ENCODE assay signal across 23 cellular contexts in the genomic region with DNA sequence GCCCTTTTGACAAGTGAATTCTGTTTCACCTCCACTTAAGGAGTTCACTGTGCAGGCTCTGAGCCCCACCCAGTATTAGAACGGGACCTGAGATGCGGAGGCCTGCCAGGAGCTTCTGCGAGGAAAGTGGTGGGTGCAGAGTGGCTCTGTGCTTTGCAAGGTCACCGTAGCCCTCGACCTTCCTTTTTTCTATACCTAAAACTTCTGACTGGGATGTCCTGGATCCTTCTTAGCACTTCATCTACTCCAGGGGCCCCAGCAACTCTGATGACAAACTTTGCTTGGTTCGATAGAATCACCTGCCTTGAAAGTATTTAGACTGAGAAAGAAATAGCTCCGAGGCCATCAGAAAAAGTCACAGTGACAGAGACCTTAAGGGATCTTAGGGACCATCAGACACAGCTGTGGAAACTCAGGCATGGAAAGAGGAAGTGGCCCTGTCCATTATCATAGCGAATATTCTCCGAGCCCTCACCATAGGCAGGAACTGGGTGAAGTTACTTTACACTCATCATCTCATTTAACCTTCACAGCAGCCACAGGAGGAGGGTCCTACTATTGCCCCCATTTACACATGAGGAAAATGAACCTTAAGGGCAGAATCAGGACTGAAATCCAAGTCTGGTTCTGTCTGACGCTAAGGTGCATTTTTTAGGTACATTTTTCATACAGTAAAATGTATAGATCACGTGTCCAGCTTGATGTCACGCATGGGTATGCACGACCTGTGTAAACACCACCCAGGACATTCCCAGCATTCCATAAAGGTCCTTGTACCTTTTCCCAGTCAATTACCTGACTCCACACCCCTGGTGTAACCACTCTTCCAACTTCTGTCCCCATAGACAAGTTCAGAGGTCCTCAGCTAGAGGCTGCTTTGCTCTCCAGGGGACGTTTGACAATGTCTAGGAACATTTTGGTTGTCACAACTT.
DNase-seq lines count a peak whose midpoint lies in the region; TF ChIP-seq lines count a peak whose summit lies in the region.
"Had no signal": no experiment of that assay in that cellular context is flagged by ENCODE, and none has a peak within 500 bp of the region (broad histone marks: within the 10 kb centered on the region; RNA-seq: fewer than 3 reads in every experiment).

No MANE protein-coding gene starts in this region.

- H3K4me3 ChIP-seq in neutrophil (ENCODE audit: low read depth in 1 of 2, low read length in 1 of 2): no peak overlapping the region
- H3K4me3 ChIP-seq: heart left ventricle, upper lobe of left lung had no signal

- in situ Hi-C loops in KBM-7 (cut with MboI; ENCODE audit: low pct_unique_long_range_greater_than_20kb, low sequenced_read_pairs): loop anchor here (25.0 kb wide), 1 partner anchor 594 kb away; no protein-coding TSS in a partner anchor

- no peaks in the 10 kb centered on the region for H3K9me3 ChIP-seq in neutrophil
- H3K9me3 ChIP-seq: heart left ventricle, SK-N-SH, upper lobe of left lung had no signal

- H3K36me3 ChIP-seq in neutrophil: no peaks in the 10 kb centered on the region
- H3K36me3 ChIP-seq: heart left ventricle, upper lobe of left lung had no signal

- no peaks in the 10 kb centered on the region for H3K27me3 ChIP-seq in neutrophil
- H3K27me3 ChIP-seq: upper lobe of left lung had no signal

- peaks cover 28% of the 10 kb centered on the region for H3K4me1 Mint-ChIP-seq in dendritic cell treated with granulocyte-macrophage colony-stimulating factor and Interleukin-4, amounts not matched to agents 40 ng/mL and 50 ng/mL, for 4 days (ENCODE audit: low read depth)
- H3K4me1 Mint-ChIP-seq: CD4-positive, CD25-positive, alpha-beta regulatory T cell; central memory CD8-positive, alpha-beta T cell had no signal

- no peaks in the 10 kb centered on the region for H3K9me3 Mint-ChIP-seq in dendritic cell treated with granulocyte-macrophage colony-stimulating factor and Interleukin-4, amounts not matched to agents 40 ng/mL and 50 ng/mL, for 4 days
- H3K9me3 Mint-ChIP-seq: CD4-positive, CD25-positive, alpha-beta regulatory T cell; central memory CD8-positive, alpha-beta T cell; nephron had no signal

- H3K27ac Mint-ChIP-seq in dendritic cell treated with granulocyte-macrophage colony-stimulating factor and Interleukin-4, amounts not matched to agents 40 ng/mL and 50 ng/mL, for 4 days: peak overlapping the region; percentile 6

- H3K4me1 ChIP-seq in neutrophil (ENCODE audit: control insufficient read depth in 1 of 2, insufficient read depth in 1 of 2, low read depth in 1 of 2, low read length in 1 of 2): peaks cover 8 to 19% of the 10 kb centered on the region in 2 experiments
- H3K4me1 ChIP-seq: heart left ventricle had no signal

- DNase-seq in KBM-7 (peak; percentile 24), RPMI8226 (peak; percentile 74), HuH-7 (ENCODE audit: low spot score) (no peak)
- DNase-seq in stimulated activated CD8-positive, alpha-beta memory T cell treated with anti-CD3 and anti-CD28 coated beads, Interleukin-4, amount 100 ng/mL, for 48 hours: no peak
- DNase-seq in stimulated activated CD4-positive, alpha-beta T cell treated with anti-CD3 and anti-CD28 coated beads, Interleukin-4, amount 100 ng/mL, for 4 hours: no peak
- no peak for DNase-seq in stimulated activated CD4-positive, alpha-beta T cell treated with anti-CD3 and anti-CD28 coated beads, Interleukin-2, amount 100 ng/mL, for 48 hours
- DNase-seq: ACHN; activated gamma-delta T cell treated with Interleukin-2 at 50 U/mL for 16 hours; amniotic stem cell; CD4-positive, CD25-positive, alpha-beta regulatory T cell; DMS79 treated with DMSO at 0.1 percent for 48 hours; effector CD4-positive, alpha-beta T cell; heart left ventricle; mesendoderm; NCI-H1048; NCI-H2029 treated with DMSO at 0.1 percent for 48 hours; NCI-H510A treated with DMSO at 0.1 percent for 48 hours; SK-N-SH; upper lobe of left lung had no signal

- H3K27ac ChIP-seq in neutrophil: peak overlapping the region; percentile 31
- H3K27ac ChIP-seq: heart left ventricle had no signal

- intact Hi-C loops in dendritic cell treated with granulocyte-macrophage colony-stimulating factor and Interleukin-4, amounts not matched to agents 40 ng/mL and 50 ng/mL, for 4 days (cut with micrococcal nuclease): no loop called here

- no peak for TF ChIP-seq CTCF in neutrophil (IDR thresholded peaks at IDR 0.05)

- no peaks in the 10 kb centered on the region for H3K36me3 Mint-ChIP-seq in dendritic cell treated with granulocyte-macrophage colony-stimulating factor and Interleukin-4, amounts not matched to agents 40 ng/mL and 50 ng/mL, for 4 days (ENCODE audit: low read depth)
- H3K36me3 Mint-ChIP-seq: CD4-positive, CD25-positive, alpha-beta regulatory T cell had no signal

- no peak overlapping the region for H3K4me3 Mint-ChIP-seq in dendritic cell treated with granulocyte-macrophage colony-stimulating factor and Interleukin-4, amounts not matched to agents 40 ng/mL and 50 ng/mL, for 4 days
- H3K4me3 Mint-ChIP-seq: CD4-positive, CD25-positive, alpha-beta regulatory T cell; central memory CD8-positive, alpha-beta T cell; nephron had no signal

- peaks cover 3% of the 10 kb centered on the region for H3K27me3 Mint-ChIP-seq in dendritic cell treated with granulocyte-macrophage colony-stimulating factor and Interleukin-4, amounts not matched to agents 40 ng/mL and 50 ng/mL, for 4 days

Comparison
In these comparisons a context has a peak if more than half of its experiments do, and no peak if none do; other contexts are left out.
1. DNase-seq: peak in KBM-7 (single experiment) and RPMI8226 (single experiment); none in stimulated activated CD8-positive, alpha-beta memory T cell treated with anti-CD3 and anti-CD28 coated beads, Interleukin-4, amount 100 ng/mL, for 48 hours (single experiment), HuH-7 (single experiment), stimulated activated CD4-positive, alpha-beta T cell treated with anti-CD3 and anti-CD28 coated beads, Interleukin-4, amount 100 ng/mL, for 4 hours (0 of 2) and stimulated activated CD4-positive, alpha-beta T cell treated with anti-CD3 and anti-CD28 coated beads, Interleukin-2, amount 100 ng/mL, for 48 hours (0 of 2).